ENCODE assay signal across 8 cellular contexts in the genomic region with DNA sequence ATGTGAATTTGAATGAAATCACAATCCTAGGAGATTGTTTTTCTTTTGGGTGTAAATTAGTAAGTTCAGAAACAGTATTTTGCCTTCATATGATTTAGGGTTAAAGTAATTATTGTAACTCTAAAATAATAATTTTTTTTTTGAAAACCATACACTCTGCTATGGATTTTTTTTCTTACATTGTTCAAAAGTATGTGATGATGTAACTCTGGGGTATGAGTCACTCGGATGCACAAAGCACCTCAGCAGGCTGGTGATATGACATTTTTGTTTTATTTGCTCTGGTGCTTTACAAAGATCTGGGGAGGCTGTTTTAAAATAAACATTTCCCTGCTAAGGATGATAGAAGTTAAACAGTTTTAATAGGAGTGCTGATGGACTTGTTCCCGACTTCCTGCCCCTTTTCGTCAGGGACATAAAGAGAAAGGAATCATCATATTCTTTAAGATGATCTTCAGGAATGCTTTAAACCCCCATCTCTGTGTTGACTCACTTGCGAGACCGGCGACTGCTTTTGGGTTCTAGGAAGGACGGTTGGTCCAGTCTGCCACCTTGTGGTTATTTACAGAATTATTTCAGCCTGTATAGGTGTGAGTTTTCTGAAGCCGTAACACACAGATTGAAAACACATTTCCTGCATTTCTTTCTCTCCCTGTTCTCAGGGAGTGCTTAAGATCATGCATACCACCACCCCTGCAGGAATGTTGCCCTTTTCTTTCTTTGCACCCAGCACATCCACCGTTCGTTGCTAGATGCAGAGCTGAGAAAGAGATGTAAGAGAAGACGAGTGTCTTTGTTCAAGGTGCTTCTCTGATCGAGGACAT.
DNase-seq lines count a peak whose midpoint lies in the region; ATAC-seq, FAIRE-seq and TF ChIP-seq lines count a peak whose summit lies in the region.

No MANE protein-coding gene starts in this region.

- H3K36me3 ChIP-seq in breast epithelium, result no peaks in the 10 kb centered on the region

- H3K4me3 ChIP-seq in breast epithelium, result peak overlapping the region in 1 of 3 donors; percentile 36

- intact Hi-C loops in breast epithelium (cut with DNase I; ENCODE audit: low total_unique reads), result no loop called here

- no peaks in the 10 kb centered on the region for H3K27me3 ChIP-seq in breast epithelium

- peaks cover 0 to 9% of the 10 kb centered on the region in 2 donors for H3K4me1 ChIP-seq in breast epithelium

- TF ChIP-seq POLR2A in breast epithelium (IDR thresholded peaks at IDR 0.05), result no peak

- TF ChIP-seq CTCF in breast epithelium (IDR thresholded peaks at IDR 0.05), result peak; percentile 73 to 89 (median 85)

- peak overlapping the region; percentile 8 to 45 for H3K27ac ChIP-seq in breast epithelium

- no peaks in the 10 kb centered on the region for H3K9me3 ChIP-seq in breast epithelium

- peak; percentile 83 for DNase-seq in A172 (ENCODE audit: low spot score)
- peak; percentile 64 for DNase-seq in NCI-H2029 (lab: John Stamatoyannopoulos, UW)
- DNase-seq in breast epithelium (ENCODE audit: low spot score in 2 of 2), result peak in 1 of 2 donors; percentile 61
- peak; percentile 94 for DNase-seq in iris pigment epithelial cell (ENCODE audit: low read depth)
- DNase-seq in stimulated activated CD4-positive, alpha-beta T cell treated with anti-CD3 and anti-CD28 coated beads, Interleukin-15, amount 100 ng/mL, for 1 hour (ENCODE audit: low read depth in 1 of 2, low spot score in 1 of 2), result peak; percentile 6 to 15

- FAIRE-seq in TTC549 (lab: Jason Lieb, UNC), result peak; percentile 93

- peak; percentile 44 for ATAC-seq in GM18499 (IDR thresholded peaks at IDR 0.05; ENCODE audit: insufficient read depth, unreplicated experiment)
- ATAC-seq in HG02973 (IDR thresholded peaks at IDR 0.05; ENCODE audit: unreplicated experiment), result peak; percentile 50
